16 cellular contexts compared by ENCODE assay signal in the genomic region with DNA sequence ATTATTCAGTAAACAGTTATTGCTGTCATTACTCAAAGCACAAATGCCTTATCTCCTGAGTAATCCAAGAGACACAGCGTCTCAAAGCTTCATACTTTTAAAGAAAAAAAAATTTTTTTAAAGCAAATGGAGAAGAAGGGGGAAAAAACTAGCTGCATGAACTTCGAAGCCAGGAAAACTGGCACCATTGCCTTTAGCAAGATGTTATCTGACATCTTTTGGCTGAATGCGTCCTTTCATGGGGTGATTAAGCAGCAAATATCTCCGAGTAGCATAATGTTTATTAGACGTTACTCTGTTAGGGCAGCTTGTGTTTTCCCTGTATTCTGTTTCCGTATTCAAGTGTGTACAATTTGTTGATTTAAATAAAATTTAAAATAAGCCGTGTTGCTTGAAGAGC.
"Had no signal": no experiment of that assay in that cellular context is flagged by ENCODE, and none has a peak within 500 bp of the region (broad histone marks: within the 10 kb centered on the region; RNA-seq: fewer than 3 reads in every experiment).

No MANE protein-coding gene starts in this region.

- H3K27ac ChIP-seq: coronary artery, thyroid gland, uterus had no signal

- H3K27ac Mint-ChIP-seq: activated CD4-positive, alpha-beta T cell treated with anti-CD3 and anti-CD28 coated beads, Interleukin-2, amount 10 ng/mL, durations not matched to agents 7 days and 5 days; activated naive CD8-positive, alpha-beta T cell; stimulated activated memory B cell treated with anti-CD40 and anti-IgM and Interleukin-4, amounts not matched to agents 10 μg/mL and 1 μg/mL and 100 μg/mL, for 72 hours; T-helper 2 cell treated with Interferon-gamma antibody and Interleukin-4, amounts not matched to agents 5 μg/mL and 100 μg/mL, for 36 hours had no signal

- H3K27me3 Mint-ChIP-seq: brain had no signal

- DNase-seq: activated CD4-positive, alpha-beta T cell treated with anti-CD3 and anti-CD28 coated beads, Interleukin-2, amount 10 ng/mL, durations not matched to agents 7 days and 5 days; activated CD4-positive, CD25-positive, alpha-beta regulatory T cell; activated CD8-positive, alpha-beta memory T cell treated with anti-CD3 and anti-CD28 coated beads, Interleukin-2, amount 50 U/mL, for 48 hours; activated gamma-delta T cell treated with Interleukin-2 at 50 U/mL for 16 hours; amygdala; hypothalamus; retina; thyroid gland; uterus had no signal

- H3K4me1 ChIP-seq: thyroid gland, uterus had no signal

- H3K4me3 ChIP-seq: coronary artery, thyroid gland, uterus had no signal

- H3K27me3 ChIP-seq: thyroid gland, uterus had no signal

- H3K9me3 ChIP-seq: thyroid gland, uterus had no signal

- H3K4me1 Mint-ChIP-seq: central memory CD8-positive, alpha-beta T cell had no signal

- H3K4me3 Mint-ChIP-seq: activated CD4-positive, alpha-beta T cell treated with anti-CD3 and anti-CD28 coated beads, Interleukin-2, amount 10 ng/mL, durations not matched to agents 7 days and 5 days; activated naive CD8-positive, alpha-beta T cell; brain; central memory CD8-positive, alpha-beta T cell; neural crest cell; stimulated activated memory B cell treated with anti-CD40 and anti-IgM and Interleukin-4, amounts not matched to agents 10 μg/mL and 1 μg/mL and 100 μg/mL, for 72 hours; T-helper 2 cell treated with Interferon-gamma antibody and Interleukin-4, amounts not matched to agents 5 μg/mL and 100 μg/mL, for 36 hours had no signal

- H3K9me3 Mint-ChIP-seq: central memory CD8-positive, alpha-beta T cell; T-helper 2 cell treated with Interferon-gamma antibody and Interleukin-4, amounts not matched to agents 5 μg/mL and 100 μg/mL, for 36 hours had no signal

- H3K36me3 ChIP-seq: thyroid gland, uterus had no signal

- H3K36me3 Mint-ChIP-seq: brain; stimulated activated memory B cell treated with anti-CD40 and anti-IgM and Interleukin-4, amounts not matched to agents 10 μg/mL and 1 μg/mL and 100 μg/mL, for 72 hours had no signal
